Comparison of ENCODE assay signal across 8 cellular contexts in genomic region chr11:108664730-108665525, GRCh38. TPM values are rescaled to one million over a fixed set of nuclear protein-coding genes. Genes with fewer than 3 reads are reported as not detected.
DNase-seq lines count a peak whose midpoint lies in the region; ATAC-seq and TF ChIP-seq lines count a peak whose summit lies in the region.

DDX10 (plus strand) TSS chr11:108665069; CDS start chr11:108665154, 85 bp downstream.

- CTCF ChIA-PET in activated B cell treated with CpG ODN at 0.5 μM for 24 hours (lab: Charles Lee) = interaction anchor here (0.8 to 1.0 kb wide), 2 partner anchors 9 to 1275 kb away, joined by 3 to 4 read pairs; no protein-coding TSS in a partner anchor

- TF ChIP-seq CTCF in activated B cell treated with CpG ODN at 0.5 μM for 24 hours (IDR thresholded peaks at IDR 0.05) = no peak
- TF ChIP-seq CTCF in spleen (IDR thresholded peaks at IDR 0.05 in 8 of 11, conservative IDR thresholded peaks at IDR 0.05 in 3 of 11) = peak in 6 of 11 experiments; percentile 5 to 62 (median 28)

- H3K27me3 ChIP-seq in spleen (replicated peaks in 1 of 7) = no peaks in the 10 kb centered on the region

- ATAC-seq in HG03196 (IDR thresholded peaks at IDR 0.05; ENCODE audit: unreplicated experiment) (peak; percentile 77), activated B cell treated with CpG ODN at 0.5 μM for 24 hours (ENCODE audit: low read depth) (peak; percentile 100)

- peaks cover 0 to 17% (median 0%) of the 10 kb centered on the region in 6 donors for H3K36me3 ChIP-seq in spleen

- DNase-seq in AG08396 (ENCODE audit: low spot score) (peak; percentile 97), NCI-H345 (lab: John Stamatoyannopoulos, UW) (peak; percentile 98), activated B cell treated with CpG ODN at 0.5 μM for 24 hours (peak; percentile 95), caudate nucleus (lab: John Stamatoyannopoulos, UW) (peak; percentile 78 to 100 (median 97)), inferior parietal cortex (ENCODE audit: extremely low spot score) (peak; percentile 99), spleen (peak; percentile 97)

- H3K27me3 Mint-ChIP-seq in activated B cell treated with CpG ODN at 0.5 μM for 24 hours = no peaks in the 10 kb centered on the region

- TF ChIP-seq POLR2A in GM18951 (IDR thresholded peaks at IDR 0.05; ENCODE audit: extremely low read depth, insufficient read depth, insufficient read length) (peak; percentile 68), spleen (IDR thresholded peaks at IDR 0.05) (no peak)

- WGBS in spleen, 5 donors = 0 to 1% (median 0%) methylated on average over 52 to 61 of the region's 61 CpGs

- H3K27ac ChIP-seq in caudate nucleus (ENCODE audit: low read depth, low read length) (peak within 1 kb of the TSS; percentile 37), spleen (peak within 1 kb of the TSS in 7 of 8 donors; percentile 49 to 82 (median 64))

- H3K4me1 Mint-ChIP-seq in activated B cell treated with CpG ODN at 0.5 μM for 24 hours = peaks cover 46% of the 10 kb centered on the region

- H3K4me3 Mint-ChIP-seq in activated B cell treated with CpG ODN at 0.5 μM for 24 hours = peak within 1 kb of the TSS; percentile 100

- peaks cover 26% of the 10 kb centered on the region for H3K36me3 Mint-ChIP-seq in activated B cell treated with CpG ODN at 0.5 μM for 24 hours (ENCODE audit: low read depth)

- no peaks in the 10 kb centered on the region for H3K9me3 ChIP-seq in spleen

- H3K9me3 Mint-ChIP-seq in activated B cell treated with CpG ODN at 0.5 μM for 24 hours = no peaks in the 10 kb centered on the region

- intact Hi-C loops in activated B cell treated with CpG ODN at 0.5 μM for 24 hours (cut with micrococcal nuclease) = loop anchor here (1.0 to 5.0 kb wide), 11 partner anchors 72 to 1208 kb away; partner anchors contain the start of genes ACAT1, ALKBH8, ATM and C11orf65
- intact Hi-C loops in spleen (cut with DNase I; ENCODE audit: low total_unique reads) = no loop called here

- H3K27ac Mint-ChIP-seq in activated B cell treated with CpG ODN at 0.5 μM for 24 hours = peak within 1 kb of the TSS; percentile 96

- H3K4me1 ChIP-seq in spleen = peaks cover 18 to 47% (median 36%) of the 10 kb centered on the region in 6 donors

- in situ Hi-C loops in GM18951 (cut with MboI; ENCODE audit: low sequenced_read_pairs, unreplicated experiment) = loop anchor here (25.0 kb wide), 1 partner anchor 528 kb away; no protein-coding TSS in a partner anchor

- POLR2A ChIA-PET in activated B cell treated with CpG ODN at 0.5 μM for 24 hours (lab: Charles Lee) = interaction anchor here (0.6 to 2.2 kb wide), 8 partner anchors 72 to 1615 kb away, joined by 3 to 10 read pairs (median 4); partner anchors contain the start of genes ATM, C11orf65, CUL5 and CWF19L2

- peak within 1 kb of the TSS; percentile 72 to 97 (median 82) for H3K4me3 ChIP-seq in spleen

RNA-seq across cellular contexts. Expression of gene DDX10, which starts in this region (rescaled TPM):
- total RNA-seq in activated B cell treated with CpG ODN at 0.5 μM for 24 hours (37.7 and 43.3 TPM in 2 replicates), spleen (10 to 100 TPM; 19.8 to 39.3 (median 25.6) TPM)
- 10 to 100 TPM; 17.5 to 24.3 (median 21.1) TPM for polyA plus RNA-seq in spleen

Comparison
In these comparisons a context has a peak if more than half of its experiments do, and no peak if none do; other contexts are left out.
1. Peak in every context shown above with its lines: DNase-seq, ATAC-seq, H3K4me3 ChIP-seq and H3K27ac ChIP-seq.